In genomic region chr4:38013461-38014366, GRCh38 we compare ENCODE assay signal across 1 cellular context.
TF ChIP-seq lines count a peak whose summit lies in the region.

No MANE protein-coding gene starts in this region.

TF ChIP-seq in WTC11, 78 proteins besides CTCF, POLR2A, EP300 and RAD21 (continued from another document):
- TF ChIP-seq ZNF425 (CRISPR knock-in tag; conservative IDR thresholded peaks at IDR 0.05) (no peak), ZBTB21 (CRISPR knock-in tag; IDR thresholded peaks at IDR 0.05; ENCODE audit: borderline replicate concordance) (no peak), IRF2 (CRISPR knock-in tag; IDR thresholded peaks at IDR 0.05; ENCODE audit: borderline replicate concordance, low read depth) (no peak)
